Comparison of ENCODE assay signal across 9 cellular contexts in the genomic region with DNA sequence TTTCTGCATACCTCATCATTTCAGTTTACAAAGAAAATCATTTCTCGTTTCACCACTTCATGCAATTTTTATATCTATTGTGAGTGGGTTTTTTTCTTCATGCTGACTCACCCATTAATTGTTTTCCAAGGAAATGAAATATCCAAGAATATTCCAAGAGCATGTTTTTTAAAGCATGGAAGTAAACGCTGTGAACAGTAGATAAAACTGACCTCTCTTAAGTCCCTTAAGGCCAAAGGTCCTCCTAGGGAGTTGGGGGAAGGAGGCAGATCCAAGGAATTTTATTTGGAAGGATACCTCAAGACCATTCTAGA. TPM values are rescaled to one million over a fixed set of nuclear protein-coding genes. Genes with fewer than 3 reads are reported as not detected.
DNase-seq lines count a peak whose midpoint lies in the region; ATAC-seq and TF ChIP-seq lines count a peak whose summit lies in the region.
"Had no signal": no experiment of that assay in that cellular context is flagged by ENCODE, and none has a peak within 500 bp of the region (broad histone marks: within the 10 kb centered on the region; RNA-seq: fewer than 3 reads in every experiment).

No MANE protein-coding gene starts in this region.

- peak overlapping the region; percentile 85 for H3K27ac Mint-ChIP-seq in neural crest cell (ENCODE audit: unreplicated experiment)

- H3K9me2 ChIP-seq in OCI-LY1 (ENCODE audit: low read depth, low read length) = no peaks in the 10 kb centered on the region

- peak overlapping the region; percentile 97 for H3K27ac ChIP-seq in C4-2B
- H3K27ac ChIP-seq in OCI-LY1 (ENCODE audit: low read depth, low read length, poor library complexity, severe bottlenecking) = no peak overlapping the region
- H3K27ac ChIP-seq in ectodermal cell (ENCODE audit: insufficient read depth, low read depth, low read length, poor library complexity, severe bottlenecking) = no peak overlapping the region

- H3K79me2 ChIP-seq in OCI-LY1 (ENCODE audit: insufficient read depth, low read length) = no peaks in the 10 kb centered on the region

- no peak for ATAC-seq in GM19467 (IDR thresholded peaks at IDR 0.05; ENCODE audit: unreplicated experiment)
- ATAC-seq in HG02571 (IDR thresholded peaks at IDR 0.05; ENCODE audit: unreplicated experiment) = no peak

- H3K36me3 Mint-ChIP-seq in neural crest cell (ENCODE audit: low read depth) = no peaks in the 10 kb centered on the region

- DNase-seq in neural crest cell (ENCODE audit: low read depth, low spot score) = no peak
- no peak for DNase-seq in KG1 (lab: John Stamatoyannopoulos, UW)
- no peak for DNase-seq in GM03348 (ENCODE audit: low spot score)

- H3K4me1 ChIP-seq in OCI-LY1 (ENCODE audit: insufficient read depth, low read length, severe bottlenecking) = peaks cover 32% of the 10 kb centered on the region
- H3K4me1 ChIP-seq in ectodermal cell (ENCODE audit: control insufficient read depth, insufficient read depth, low read length) = peaks cover 11% of the 10 kb centered on the region

- no peak overlapping the region for H2AFZ ChIP-seq in OCI-LY1 (ENCODE audit: low read length)

- H3F3A ChIP-seq in OCI-LY1 (ENCODE audit: insufficient read depth, low read length) = no peaks in the 10 kb centered on the region

- peak overlapping the region; percentile 71; the same call in 1 of the 2 replicates for H3K9ac ChIP-seq in OCI-LY1 (ENCODE audit: low read length)

- H3K27me3 ChIP-seq in OCI-LY1 (ENCODE audit: insufficient read depth, low read length) (no peaks in the 10 kb centered on the region; the same call in 1 of the 2 replicates), ectodermal cell (ENCODE audit: control insufficient read depth, insufficient read depth, low read length, poor library complexity, severe bottlenecking) (peaks cover 14% of the 10 kb centered on the region)

- H3K9me3 ChIP-seq in OCI-LY1 (ENCODE audit: low read length) = no peaks in the 10 kb centered on the region
- H3K9me3 ChIP-seq in ectodermal cell (ENCODE audit: control insufficient read depth, low read length) = no peaks in the 10 kb centered on the region

- H3K4me3 ChIP-seq in OCI-LY1 (ENCODE audit: low read depth, low read length, poor library complexity, severe bottlenecking) = peak overlapping the region; percentile 67
- H3K4me3 ChIP-seq in ectodermal cell (ENCODE audit: insufficient read depth, low read depth, low read length) = peak overlapping the region; percentile 56

- H3K36me3 ChIP-seq in OCI-LY1 (ENCODE audit: insufficient read depth, low read length) (no peaks in the 10 kb centered on the region), ectodermal cell (ENCODE audit: control insufficient read depth, insufficient read depth, low read length) (no peaks in the 10 kb centered on the region)

- H4K20me1 ChIP-seq in OCI-LY1 (ENCODE audit: insufficient read depth, low read length) = no peaks in the 10 kb centered on the region

- peaks cover 17% of the 10 kb centered on the region for H3K27me3 Mint-ChIP-seq in neural crest cell (ENCODE audit: low read depth)

- peaks cover 36% of the 10 kb centered on the region for H3K4me1 Mint-ChIP-seq in neural crest cell

- peak; percentile 8; the same call in 1 of the 2 replicates for TF ChIP-seq CTCF in C4-2B (conservative IDR thresholded peaks at IDR 0.05)
- no peak for TF ChIP-seq CTCF in OCI-LY1 (IDR thresholded peaks at IDR 0.05; ENCODE audit: low read length)
- TF ChIP-seq CTCF in neural crest cell (conservative IDR thresholded peaks at IDR 0.05) = no peak

- H3K4me2 ChIP-seq in OCI-LY1 (ENCODE audit: low read length) = peak overlapping the region; percentile 78

- H3K4me3 Mint-ChIP-seq in neural crest cell = peak overlapping the region; percentile 89

- no peaks in the 10 kb centered on the region for H3K9me3 Mint-ChIP-seq in neural crest cell

- WGBS in ectodermal cell, 2 experiments = 0 to 31% methylated on average over 1 to 2 of the region's 2 CpGs

RNA-seq across cellular contexts. Expression of a gene that starts 2.6 kb away (rescaled TPM):
- polyA plus RNA-seq in ectodermal cell (2013, experiment 1 of 4) = 55.7 TPM
- polyA plus RNA-seq in ectodermal cell (2013, experiment 2 of 4) = 58.1 TPM
- polyA plus RNA-seq in ectodermal cell (2013, experiment 3 of 4) = 43.8 TPM
- polyA plus RNA-seq in ectodermal cell (2013, experiment 4 of 4) = 49.2 TPM
- 68.5 and 72.7 TPM in 2 replicates for total RNA-seq in neural crest cell

RNA-seq across cellular contexts. Expression of a gene that starts 39.8 kb away (rescaled TPM):
- 541 TPM for polyA plus RNA-seq in ectodermal cell (2013, experiment 1 of 4)
- 519 TPM for polyA plus RNA-seq in ectodermal cell (2013, experiment 2 of 4)
- 410 TPM for polyA plus RNA-seq in ectodermal cell (2013, experiment 3 of 4)
- polyA plus RNA-seq in ectodermal cell (2013, experiment 4 of 4) = 399 TPM
- 265 and 285 TPM in 2 replicates for total RNA-seq in neural crest cell
- total RNA-seq: HT1080 had no signal
